In genomic region chr13:50220938-50221337, GRCh38 we compare ENCODE assay signal across 28 cellular contexts.
A peak's percentile ranks its signal among the peaks of the same experiment; 100 is the strongest.
DNase-seq lines count a peak whose midpoint lies in the region; ATAC-seq, FAIRE-seq and TF ChIP-seq lines count a peak whose summit lies in the region.
"Had no signal": no experiment of that assay in that cellular context is flagged by ENCODE, and none has a peak within 500 bp of the region (broad histone marks: within the 10 kb centered on the region; RNA-seq: fewer than 3 reads in every experiment).

No MANE protein-coding gene starts in this region.

- no peak for DNase-seq in HEK293T (ENCODE audit: extremely low spot score)
- peak; percentile 66 for DNase-seq in NOMO-1 treated with DMSO at 0.1 percent for 48 hours (lab: John Stamatoyannopoulos, UW; ENCODE audit: unreplicated experiment)
- DNase-seq in bronchial epithelial cell (ENCODE audit: low read depth) = peak; percentile 25
- no peak for DNase-seq in GM20000 (ENCODE audit: low spot score)
- DNase-seq in foreskin melanocyte = no peak
- DNase-seq in smooth muscle cell (lab: John Stamatoyannopoulos, UW; ENCODE audit: unreplicated experiment) = no peak
- DNase-seq: activated CD4-positive, alpha-beta T cell treated with anti-CD3 and anti-CD28 coated beads, Interleukin-2, amount 10 ng/mL, durations not matched to agents 7 days and 5 days; activated naive CD4-positive, alpha-beta T cell treated with anti-CD3 and anti-CD28 coated beads, Interleukin-2, amount 10 ng/mL, durations not matched to agents 7 days and 5 days; activated T-cell treated with anti-CD3 and anti-CD28 coated beads, Interleukin-2, amount 50 U/mL, for 72 hours; amniotic stem cell; CD4-positive, alpha-beta memory T cell; cortex of kidney; GM23248; islet precursor cell; Karpas-422; mucosa of descending colon; NCI-H1105; NCI-H226; NCI-H82; Peyer's patch had no signal

- peak overlapping the region in 2 of 3 experiments; percentile 85 to 86 for H3K27ac Mint-ChIP-seq in nephron
- H3K27ac Mint-ChIP-seq: activated CD4-positive, alpha-beta T cell treated with anti-CD3 and anti-CD28 coated beads, Interleukin-2, amount 10 ng/mL, durations not matched to agents 7 days and 5 days; activated naive CD4-positive, alpha-beta T cell treated with anti-CD3 and anti-CD28 coated beads, Interleukin-2, amount 10 ng/mL, durations not matched to agents 7 days and 5 days; activated T-cell treated with anti-CD3 and anti-CD28 coated beads, Interleukin-2, amount 50 U/mL, for 72 hours; neural progenitor cell had no signal

- H3K27me3 ChIP-seq in bronchial epithelial cell (ENCODE audit: control insufficient read depth, insufficient read depth, low read length) (no peaks in the 10 kb centered on the region), smooth muscle cell (ENCODE audit: low read depth) (no peaks in the 10 kb centered on the region)
- H3K27me3 ChIP-seq: neural progenitor cell, Peyer's patch, tibial nerve had no signal

- H3K4me3 Mint-ChIP-seq in nephron = no peak overlapping the region
- H3K4me3 Mint-ChIP-seq: activated CD4-positive, alpha-beta T cell treated with anti-CD3 and anti-CD28 coated beads, Interleukin-2, amount 10 ng/mL, durations not matched to agents 7 days and 5 days; activated naive CD4-positive, alpha-beta T cell treated with anti-CD3 and anti-CD28 coated beads, Interleukin-2, amount 10 ng/mL, durations not matched to agents 7 days and 5 days; activated T-cell treated with anti-CD3 and anti-CD28 coated beads, Interleukin-2, amount 50 U/mL, for 72 hours; neural progenitor cell had no signal

- H3F3A ChIP-seq in smooth muscle cell (ENCODE audit: low read depth) = no peaks in the 10 kb centered on the region

- no peak overlapping the region for H3K9ac ChIP-seq in smooth muscle cell (ENCODE audit: low read depth)
- H3K9ac ChIP-seq: GM23248, neural progenitor cell had no signal

- CTCF ChIA-PET in HEK293T (lab: Yijun Ruan, JAX) = no interaction called here

- H3K27ac ChIP-seq in smooth muscle cell (ENCODE audit: low read depth) = no peak overlapping the region
- H3K27ac ChIP-seq: GM23248, neural progenitor cell, Peyer's patch, tibial nerve, VCaP had no signal

- H3K36me3 Mint-ChIP-seq in nephron (ENCODE audit: low read depth) = peaks cover 5% of the 10 kb centered on the region
- H3K36me3 Mint-ChIP-seq: neural progenitor cell had no signal

- no peak for TF ChIP-seq CTCF in bronchial epithelial cell (IDR thresholded peaks at IDR 0.05; ENCODE audit: insufficient read depth, low read length, severe bottlenecking)
- TF ChIP-seq CTCF in nephron (IDR thresholded peaks at IDR 0.05; ENCODE audit: unreplicated experiment in 3 of 3) = no peak
- TF ChIP-seq CTCF in GM20000 (IDR thresholded peaks at IDR 0.05; ENCODE audit: extremely low read depth, missing control alignments) = no peak
- no peak for TF ChIP-seq CTCF in smooth muscle cell (IDR thresholded peaks at IDR 0.05; ENCODE audit: borderline replicate concordance, insufficient read depth, poor library complexity, severe bottlenecking)

- H2AFZ ChIP-seq in smooth muscle cell (ENCODE audit: low read depth) = no peak overlapping the region
- H2AFZ ChIP-seq: GM23248, neural progenitor cell had no signal

- POLR2A ChIA-PET in HEK293T (lab: Yijun Ruan, JAX) = no interaction called here

- ATAC-seq in HG03520 (IDR thresholded peaks at IDR 0.05; ENCODE audit: unreplicated experiment) = no peak
- ATAC-seq: activated T-cell treated with anti-CD3 and anti-CD28 coated beads, Interleukin-2, amount 50 U/mL, for 72 hours; mucosa of descending colon; sciatic nerve had no signal

- H3K4me3 ChIP-seq in bronchial epithelial cell (ENCODE audit: low read depth, low read length) (no peak overlapping the region), smooth muscle cell (no peak overlapping the region)
- H3K4me3 ChIP-seq: GM23248, mucosa of descending colon, neural progenitor cell, Peyer's patch, tibial nerve had no signal

- H3K36me3 ChIP-seq in bronchial epithelial cell (ENCODE audit: control insufficient read depth, insufficient read depth, low read length) (no peaks in the 10 kb centered on the region), smooth muscle cell (ENCODE audit: low read depth) (no peaks in the 10 kb centered on the region)
- H3K36me3 ChIP-seq: Peyer's patch, tibial nerve had no signal

- H3K4me2 ChIP-seq in smooth muscle cell = no peak overlapping the region
- H3K4me2 ChIP-seq: neural progenitor cell had no signal

- peaks cover 44% of the 10 kb centered on the region for H3K4me1 Mint-ChIP-seq in nephron
- H3K4me1 Mint-ChIP-seq: activated naive CD4-positive, alpha-beta T cell treated with anti-CD3 and anti-CD28 coated beads, Interleukin-2, amount 10 ng/mL, durations not matched to agents 7 days and 5 days had no signal

- no peaks in the 10 kb centered on the region for H3K79me2 ChIP-seq in smooth muscle cell (ENCODE audit: low read depth)

- no peaks in the 10 kb centered on the region for H3K4me1 ChIP-seq in smooth muscle cell (ENCODE audit: low read depth)
- H3K4me1 ChIP-seq: neural progenitor cell, Peyer's patch had no signal

- H4K20me1 ChIP-seq in smooth muscle cell (ENCODE audit: low read depth) = no peaks in the 10 kb centered on the region

- 77% methylated on average over 4 of the region's 4 CpGs for WGBS in smooth muscle cell (ENCODE audit: low lambda C conversion rate)

- no peaks in the 10 kb centered on the region for H3K27me3 Mint-ChIP-seq in nephron (ENCODE audit: low read depth)
- H3K27me3 Mint-ChIP-seq: progenitor cell of endocrine pancreas had no signal

- no peaks in the 10 kb centered on the region for H3K9me3 ChIP-seq in smooth muscle cell (replicated peaks; ENCODE audit: low read depth)
- H3K9me3 ChIP-seq: Peyer's patch had no signal

- H3K9me3 Mint-ChIP-seq in nephron = peaks cover 7% of the 10 kb centered on the region

- FAIRE-seq in bronchial epithelial cell (lab: Jason Lieb, UNC) = no peak
- FAIRE-seq: endometrium had no signal

TF ChIP-seq in HEK293T, 16 proteins besides CTCF, POLR2A, EP300 and RAD21:
- TF ChIP-seq ELF4 (IDR thresholded peaks at IDR 0.05) (no peak), BHLHE40 (IDR thresholded peaks at IDR 0.05; ENCODE audit: borderline replicate concordance) (no peak)
- TF ChIP-seq, protein P1, sequence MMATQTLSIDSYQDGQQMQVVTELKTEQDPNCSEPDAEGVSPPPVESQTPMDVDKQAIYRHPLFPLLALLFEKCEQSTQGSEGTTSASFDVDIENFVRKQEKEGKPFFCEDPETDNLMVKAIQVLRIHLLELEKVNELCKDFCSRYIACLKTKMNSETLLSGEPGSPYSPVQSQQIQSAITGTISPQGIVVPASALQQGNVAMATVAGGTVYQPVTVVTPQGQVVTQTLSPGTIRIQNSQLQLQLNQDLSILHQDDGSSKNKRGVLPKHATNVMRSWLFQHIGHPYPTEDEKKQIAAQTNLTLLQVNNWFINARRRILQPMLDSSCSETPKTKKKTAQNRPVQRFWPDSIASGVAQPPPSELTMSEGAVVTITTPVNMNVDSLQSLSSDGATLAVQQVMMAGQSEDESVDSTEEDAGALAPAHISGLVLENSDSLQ (IDR thresholded peaks at IDR 0.05) = peak; percentile 68

Comparison
In these comparisons a context has a peak if more than half of its experiments do, and no peak if none do; other contexts are left out.
1. DNase-seq: peak in NOMO-1 treated with DMSO at 0.1 percent for 48 hours (single experiment) and bronchial epithelial cell (single experiment); none in HEK293T (single experiment), GM20000 (single experiment), foreskin melanocyte (single experiment) and smooth muscle cell (single experiment).